ENCODE assay signal across 16 cellular contexts in the genomic region with DNA sequence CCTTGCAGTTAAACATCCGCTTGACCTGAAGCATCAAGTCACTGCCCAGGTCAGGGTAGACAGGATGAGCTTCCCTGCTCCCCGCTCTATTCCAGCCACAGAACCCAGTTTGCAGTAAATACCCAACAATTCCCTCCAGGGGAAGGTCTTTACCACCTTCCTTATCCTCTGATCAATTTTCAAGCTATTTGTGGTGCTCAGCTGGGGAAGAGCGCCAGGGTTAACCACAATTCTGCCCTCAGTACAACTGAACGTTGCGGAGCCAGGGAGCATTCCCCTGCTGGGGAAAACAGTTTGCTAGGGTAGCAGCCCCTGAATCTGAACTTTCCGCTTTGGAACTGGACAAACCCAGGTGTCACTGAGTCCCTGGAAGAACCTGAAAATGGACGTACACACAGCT. TPM values are rescaled to one million over a fixed set of nuclear protein-coding genes. Genes with fewer than 3 reads are reported as not detected.
A peak's percentile ranks its signal among the peaks of the same experiment; 100 is the strongest.
DNase-seq lines count a peak whose midpoint lies in the region; ATAC-seq and TF ChIP-seq lines count a peak whose summit lies in the region.
"Had no signal": no experiment of that assay in that cellular context is flagged by ENCODE, and none has a peak within 500 bp of the region (broad histone marks: within the 10 kb centered on the region; RNA-seq: fewer than 3 reads in every experiment).

No MANE protein-coding gene starts in this region.

- H3K4me3 ChIP-seq in heart left ventricle (no peak overlapping the region), heart right ventricle (no peak overlapping the region), muscle layer of colon (ENCODE audit: low read depth in 1 of 2, low read length in 2 of 2) (no peak overlapping the region), tibial artery (no peak overlapping the region)
- H3K4me3 ChIP-seq: MG63 had no signal

- no peak for TF ChIP-seq POLR2A in heart left ventricle (IDR thresholded peaks at IDR 0.05)

- H3K36me3 ChIP-seq in heart left ventricle (peaks cover 0 to 13% (median 0%) of the 10 kb centered on the region in 9 donors), heart right ventricle (peaks cover 0 to 18% (median 0%) of the 10 kb centered on the region in 9 donors), muscle layer of colon (ENCODE audit: insufficient read depth, low read length) (peaks cover 20% of the 10 kb centered on the region), tibial artery (peaks cover 5 to 11% (median 10%) of the 10 kb centered on the region in 3 donors)
- H3K36me3 ChIP-seq: MG63 had no signal

- H3K27me3 ChIP-seq in heart left ventricle (no peaks in the 10 kb centered on the region), heart right ventricle (no peaks in the 10 kb centered on the region), muscle layer of colon (ENCODE audit: control insufficient read depth in 1 of 2, insufficient read depth in 2 of 2, low read length in 2 of 2) (no peaks in the 10 kb centered on the region), tibial artery (no peaks in the 10 kb centered on the region)
- H3K27me3 ChIP-seq: MG63 had no signal

- H3K4me1 Mint-ChIP-seq in stimulated activated naive B cell treated with anti-CD40 and anti-IgM and Interleukin-4, amounts not matched to agents 10 μg/mL and 1 μg/mL and 100 μg/mL, for 72 hours = peaks cover 3 to 14% of the 10 kb centered on the region in 2 donors

- no peak overlapping the region for H3K4me3 Mint-ChIP-seq in stimulated activated naive B cell treated with anti-CD40 and anti-IgM and Interleukin-4, amounts not matched to agents 10 μg/mL and 1 μg/mL and 100 μg/mL, for 72 hours

- peaks cover 0 to 5% of the 10 kb centered on the region in 2 donors for H3K36me3 Mint-ChIP-seq in stimulated activated naive B cell treated with anti-CD40 and anti-IgM and Interleukin-4, amounts not matched to agents 10 μg/mL and 1 μg/mL and 100 μg/mL, for 72 hours

- intact Hi-C loops in heart left ventricle (cut with DNase I) (loop anchor here in 2 of 10 donors (2.0 to 5.0 kb wide), 2 partner anchors 28 to 60 kb away; a partner anchor contains a TSS), heart right ventricle (cut with DNase I) (no loop called here), tibial artery (cut with DNase I; ENCODE audit: low total_unique reads) (no loop called here)

- H3K9me3 Mint-ChIP-seq in stimulated activated naive B cell treated with anti-CD40 and anti-IgM and Interleukin-4, amounts not matched to agents 10 μg/mL and 1 μg/mL and 100 μg/mL, for 72 hours = no peaks in the 10 kb centered on the region

- in situ Hi-C loops in KBM-7 (cut with MboI; ENCODE audit: low pct_unique_long_range_greater_than_20kb, low sequenced_read_pairs) = loop anchor here (10.0 kb wide), 1 partner anchor 58 kb away; no protein-coding TSS in a partner anchor

- peaks cover 8 to 18% of the 10 kb centered on the region in 2 donors for H3K27me3 Mint-ChIP-seq in stimulated activated naive B cell treated with anti-CD40 and anti-IgM and Interleukin-4, amounts not matched to agents 10 μg/mL and 1 μg/mL and 100 μg/mL, for 72 hours

- ATAC-seq in heart left ventricle (no peak), heart right ventricle (no peak)
- ATAC-seq in stimulated activated naive B cell treated with anti-CD40 and anti-IgM and Interleukin-4, amounts not matched to agents 10 μg/mL and 1 μg/mL and 100 μg/mL, for 72 hours (replicated peaks) = no peak

- H3K27ac ChIP-seq in heart left ventricle (peak overlapping the region in 7 of 12 donors; percentile 13 to 76 (median 53)), heart right ventricle (peak overlapping the region in 4 of 10 donors; percentile 26 to 65 (median 30)), muscle layer of colon (ENCODE audit: low read depth, low read length) (peak overlapping the region; percentile 68), tibial artery (peak overlapping the region; percentile 83 to 96)
- H3K27ac ChIP-seq: KMS-11 had no signal

- H3K4me1 ChIP-seq in heart left ventricle (peaks cover 0 to 72% (median 35%) of the 10 kb centered on the region in 12 donors), heart right ventricle (peaks cover 7 to 86% (median 48%) of the 10 kb centered on the region in 9 donors), muscle layer of colon (ENCODE audit: insufficient read depth, low read length) (peaks cover 69% of the 10 kb centered on the region), tibial artery (peaks cover 0 to 76% (median 22%) of the 10 kb centered on the region in 4 donors)

- 73 to 79% (median 76%) methylated on average over 7 of the region's 7 CpGs for WGBS in heart left ventricle, 4 donors
- WGBS in heart right ventricle, 2 donors = 73 to 76% methylated on average over 7 of the region's 7 CpGs

- H3K9ac ChIP-seq in muscle layer of colon (ENCODE audit: low read length) = no peak overlapping the region
- H3K9ac ChIP-seq: KMS-11 had no signal

- TF ChIP-seq CTCF in heart left ventricle (IDR thresholded peaks at IDR 0.05) = no peak
- TF ChIP-seq CTCF in heart right ventricle (IDR thresholded peaks at IDR 0.05) = no peak
- no peak for TF ChIP-seq CTCF in tibial artery (IDR thresholded peaks at IDR 0.05)

- H3K9me3 ChIP-seq in heart left ventricle (no peaks in the 10 kb centered on the region), heart right ventricle (no peaks in the 10 kb centered on the region), muscle layer of colon (ENCODE audit: low read length) (no peaks in the 10 kb centered on the region), tibial artery (no peaks in the 10 kb centered on the region)
- H3K9me3 ChIP-seq: MG63 had no signal

- no peak for DNase-seq in heart left ventricle
- DNase-seq in heart right ventricle = no peak
- DNase-seq in KBM-7 = peak; percentile 33
- DNase-seq in tibial artery = no peak
- no peak for DNase-seq in ureter (ENCODE audit: low spot score)
- DNase-seq in stimulated activated naive B cell treated with anti-CD40 and anti-IgM and Interleukin-4, amounts not matched to agents 10 μg/mL and 1 μg/mL and 100 μg/mL, for 72 hours = no peak
- DNase-seq in OCI-M1 (lab: John Stamatoyannopoulos, UW) = no peak
- DNase-seq: GDM1, GOT3, MG63, NCI-H1092 treated with DMSO at 0.1 percent for 48 hours, NCI-H2081 treated with DMSO at 0.1 percent for 48 hours, NCI-H510A treated with DMSO at 0.1 percent for 48 hours, NCI-H82 had no signal

- H3K27ac Mint-ChIP-seq in stimulated activated naive B cell treated with anti-CD40 and anti-IgM and Interleukin-4, amounts not matched to agents 10 μg/mL and 1 μg/mL and 100 μg/mL, for 72 hours = no peak overlapping the region

RNA-seq across cellular contexts. Expression of a gene that starts 28.5 kb away (rescaled TPM):
- total RNA-seq in heart left ventricle (100 to 1,000 TPM in 7 of 9 donors, 10 to 100 TPM in 2; 49.8 to 530 (median 189) TPM), heart right ventricle (100 to 1,000 TPM; 177 to 296 (median 213) TPM), ureter (16.9 TPM)
- polyA plus RNA-seq in heart left ventricle (100 to 1,000 TPM; 238 to 408 TPM), heart right ventricle (100 to 1,000 TPM; 200 to 310 TPM)
